In the genomic region with DNA sequence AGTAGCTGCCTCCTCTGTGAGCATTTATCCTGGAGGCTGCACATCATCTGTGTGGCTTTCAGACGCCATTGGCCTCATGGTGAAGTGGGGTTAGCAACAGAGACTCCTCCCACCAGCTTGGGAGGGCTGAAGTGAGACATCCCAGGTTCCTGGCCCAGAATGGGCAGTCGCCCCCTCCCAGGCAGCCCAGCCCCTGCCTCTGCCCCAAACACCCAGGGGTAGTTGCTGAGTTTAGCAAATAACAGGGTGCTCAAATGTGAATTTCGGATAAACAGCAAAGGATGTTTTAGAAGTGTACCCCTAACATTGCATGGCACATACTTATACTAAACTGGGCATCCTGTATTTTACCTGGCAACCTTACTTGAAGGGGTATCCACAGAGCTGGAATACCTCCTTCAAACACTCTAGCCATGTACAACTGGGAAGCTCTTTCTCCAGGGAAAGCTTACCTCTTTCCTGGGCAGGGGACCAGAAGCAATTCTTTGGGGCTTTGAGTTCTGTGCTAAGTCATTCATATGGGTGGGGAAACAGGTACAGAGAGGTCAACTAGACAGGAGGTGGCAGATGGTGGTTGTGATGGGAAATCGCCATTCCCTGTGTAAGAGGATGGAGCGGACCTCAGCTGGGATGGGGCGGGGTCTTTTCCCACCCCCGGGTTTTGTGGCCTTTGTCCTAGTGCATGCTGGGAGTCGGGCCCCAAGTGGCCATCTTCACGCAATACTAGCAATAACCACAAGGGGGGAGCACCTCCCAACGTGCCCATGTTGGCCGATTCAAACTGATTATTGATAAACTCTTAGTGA, we compare ENCODE assay signal across 1 cellular context.
TF ChIP-seq lines count a peak whose summit lies in the region.

No MANE protein-coding gene starts in this region.

TF ChIP-seq in HepG2, 621 proteins besides CTCF, POLR2A, EP300 and RAD21 (continued from another document and continues in another):
- TF ChIP-seq, protein P1, sequence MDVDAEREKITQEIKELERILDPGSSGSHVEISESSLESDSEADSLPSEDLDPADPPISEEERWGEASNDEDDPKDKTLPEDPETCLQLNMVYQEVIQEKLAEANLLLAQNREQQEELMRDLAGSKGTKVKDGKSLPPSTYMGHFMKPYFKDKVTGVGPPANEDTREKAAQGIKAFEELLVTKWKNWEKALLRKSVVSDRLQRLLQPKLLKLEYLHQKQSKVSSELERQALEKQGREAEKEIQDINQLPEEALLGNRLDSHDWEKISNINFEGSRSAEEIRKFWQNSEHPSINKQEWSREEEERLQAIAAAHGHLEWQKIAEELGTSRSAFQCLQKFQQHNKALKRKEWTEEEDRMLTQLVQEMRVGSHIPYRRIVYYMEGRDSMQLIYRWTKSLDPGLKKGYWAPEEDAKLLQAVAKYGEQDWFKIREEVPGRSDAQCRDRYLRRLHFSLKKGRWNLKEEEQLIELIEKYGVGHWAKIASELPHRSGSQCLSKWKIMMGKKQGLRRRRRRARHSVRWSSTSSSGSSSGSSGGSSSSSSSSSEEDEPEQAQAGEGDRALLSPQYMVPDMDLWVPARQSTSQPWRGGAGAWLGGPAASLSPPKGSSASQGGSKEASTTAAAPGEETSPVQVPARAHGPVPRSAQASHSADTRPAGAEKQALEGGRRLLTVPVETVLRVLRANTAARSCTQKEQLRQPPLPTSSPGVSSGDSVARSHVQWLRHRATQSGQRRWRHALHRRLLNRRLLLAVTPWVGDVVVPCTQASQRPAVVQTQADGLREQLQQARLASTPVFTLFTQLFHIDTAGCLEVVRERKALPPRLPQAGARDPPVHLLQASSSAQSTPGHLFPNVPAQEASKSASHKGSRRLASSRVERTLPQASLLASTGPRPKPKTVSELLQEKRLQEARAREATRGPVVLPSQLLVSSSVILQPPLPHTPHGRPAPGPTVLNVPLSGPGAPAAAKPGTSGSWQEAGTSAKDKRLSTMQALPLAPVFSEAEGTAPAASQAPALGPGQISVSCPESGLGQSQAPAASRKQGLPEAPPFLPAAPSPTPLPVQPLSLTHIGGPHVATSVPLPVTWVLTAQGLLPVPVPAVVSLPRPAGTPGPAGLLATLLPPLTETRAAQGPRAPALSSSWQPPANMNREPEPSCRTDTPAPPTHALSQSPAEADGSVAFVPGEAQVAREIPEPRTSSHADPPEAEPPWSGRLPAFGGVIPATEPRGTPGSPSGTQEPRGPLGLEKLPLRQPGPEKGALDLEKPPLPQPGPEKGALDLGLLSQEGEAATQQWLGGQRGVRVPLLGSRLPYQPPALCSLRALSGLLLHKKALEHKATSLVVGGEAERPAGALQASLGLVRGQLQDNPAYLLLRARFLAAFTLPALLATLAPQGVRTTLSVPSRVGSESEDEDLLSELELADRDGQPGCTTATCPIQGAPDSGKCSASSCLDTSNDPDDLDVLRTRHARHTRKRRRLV (CRISPR knock-in tag; IDR thresholded peaks at IDR 0.05): peak; percentile 59; the same call in 1 of the 2 replicates
- TF ChIP-seq RBFOX2 (IDR thresholded peaks at IDR 0.05; ENCODE audit: low read depth, low read length): no peak
- no peak for TF ChIP-seq ZFP37 (CRISPR knock-in tag; IDR thresholded peaks at IDR 0.05; ENCODE audit: borderline replicate concordance)
- TF ChIP-seq ZNF790 (CRISPR knock-in tag; IDR thresholded peaks at IDR 0.05; ENCODE audit: borderline replicate concordance): 0 out of 2 replicates have a peak, but pooled peaks have one; percentile 26
- TF ChIP-seq, protein P2, sequence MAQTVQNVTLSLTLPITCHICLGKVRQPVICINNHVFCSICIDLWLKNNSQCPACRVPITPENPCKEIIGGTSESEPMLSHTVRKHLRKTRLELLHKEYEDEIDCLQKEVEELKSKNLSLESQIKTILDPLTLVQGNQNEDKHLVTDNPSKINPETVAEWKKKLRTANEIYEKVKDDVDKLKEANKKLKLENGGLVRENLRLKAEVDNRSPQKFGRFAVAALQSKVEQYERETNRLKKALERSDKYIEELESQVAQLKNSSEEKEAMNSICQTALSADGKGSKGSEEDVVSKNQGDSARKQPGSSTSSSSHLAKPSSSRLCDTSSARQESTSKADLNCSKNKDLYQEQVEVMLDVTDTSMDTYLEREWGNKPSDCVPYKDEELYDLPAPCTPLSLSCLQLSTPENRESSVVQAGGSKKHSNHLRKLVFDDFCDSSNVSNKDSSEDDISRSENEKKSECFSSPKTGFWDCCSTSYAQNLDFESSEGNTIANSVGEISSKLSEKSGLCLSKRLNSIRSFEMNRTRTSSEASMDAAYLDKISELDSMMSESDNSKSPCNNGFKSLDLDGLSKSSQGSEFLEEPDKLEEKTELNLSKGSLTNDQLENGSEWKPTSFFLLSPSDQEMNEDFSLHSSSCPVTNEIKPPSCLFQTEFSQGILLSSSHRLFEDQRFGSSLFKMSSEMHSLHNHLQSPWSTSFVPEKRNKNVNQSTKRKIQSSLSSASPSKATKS (CRISPR knock-in tag; IDR thresholded peaks at IDR 0.05): no peak
- no peak for TF ChIP-seq ZNF841 (CRISPR knock-in tag; IDR thresholded peaks at IDR 0.05; ENCODE audit: borderline replicate concordance)
- TF ChIP-seq, protein P3, sequence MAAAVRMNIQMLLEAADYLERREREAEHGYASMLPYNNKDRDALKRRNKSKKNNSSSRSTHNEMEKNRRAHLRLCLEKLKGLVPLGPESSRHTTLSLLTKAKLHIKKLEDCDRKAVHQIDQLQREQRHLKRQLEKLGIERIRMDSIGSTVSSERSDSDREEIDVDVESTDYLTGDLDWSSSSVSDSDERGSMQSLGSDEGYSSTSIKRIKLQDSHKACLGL (CRISPR knock-in tag; IDR thresholded peaks at IDR 0.05): no peak
- TF ChIP-seq ZNF274 (CRISPR knock-in tag; IDR thresholded peaks at IDR 0.05): no peak
- no peak for TF ChIP-seq ZBTB3 (CRISPR knock-in tag; IDR thresholded peaks at IDR 0.05; ENCODE audit: borderline replicate concordance, low read depth)
- TF ChIP-seq ZEB1 (IDR thresholded peaks at IDR 0.05; ENCODE audit: insufficient replicate concordance, low read depth): no peak
- TF ChIP-seq ZNF24 (IDR thresholded peaks at IDR 0.05): no peak
- TF ChIP-seq GATAD2A (CRISPR knock-in tag; IDR thresholded peaks at IDR 0.05): no peak
- TF ChIP-seq, protein P4, sequence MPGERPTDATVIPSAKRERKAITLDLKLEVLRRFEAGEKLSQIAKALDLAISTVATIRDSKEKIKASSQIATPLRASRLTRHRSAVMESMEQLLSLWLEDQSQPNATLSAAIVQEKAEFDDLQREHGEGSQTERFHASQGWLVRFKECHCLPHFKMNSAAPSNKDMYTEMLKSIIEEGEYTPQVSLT (CRISPR knock-in tag; IDR thresholded peaks at IDR 0.05; ENCODE audit: borderline replicate concordance, low read depth): no peak
- TF ChIP-seq ZNF709 (CRISPR knock-in tag; IDR thresholded peaks at IDR 0.05): 0 out of 2 replicates have a peak, but pooled peaks have one; percentile 37
- TF ChIP-seq TARDBP (CRISPR knock-in tag; IDR thresholded peaks at IDR 0.05): no peak
- TF ChIP-seq, protein P5, sequence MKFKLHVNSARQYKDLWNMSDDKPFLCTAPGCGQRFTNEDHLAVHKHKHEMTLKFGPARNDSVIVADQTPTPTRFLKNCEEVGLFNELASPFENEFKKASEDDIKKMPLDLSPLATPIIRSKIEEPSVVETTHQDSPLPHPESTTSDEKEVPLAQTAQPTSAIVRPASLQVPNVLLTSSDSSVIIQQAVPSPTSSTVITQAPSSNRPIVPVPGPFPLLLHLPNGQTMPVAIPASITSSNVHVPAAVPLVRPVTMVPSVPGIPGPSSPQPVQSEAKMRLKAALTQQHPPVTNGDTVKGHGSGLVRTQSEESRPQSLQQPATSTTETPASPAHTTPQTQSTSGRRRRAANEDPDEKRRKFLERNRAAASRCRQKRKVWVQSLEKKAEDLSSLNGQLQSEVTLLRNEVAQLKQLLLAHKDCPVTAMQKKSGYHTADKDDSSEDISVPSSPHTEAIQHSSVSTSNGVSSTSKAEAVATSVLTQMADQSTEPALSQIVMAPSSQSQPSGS (CRISPR knock-in tag; IDR thresholded peaks at IDR 0.05): no peak
- TF ChIP-seq MIER3 (CRISPR knock-in tag; IDR thresholded peaks at IDR 0.05; ENCODE audit: borderline replicate concordance): no peak
- no peak for TF ChIP-seq MED13 (CRISPR knock-in tag; IDR thresholded peaks at IDR 0.05)
- TF ChIP-seq, protein P6, sequence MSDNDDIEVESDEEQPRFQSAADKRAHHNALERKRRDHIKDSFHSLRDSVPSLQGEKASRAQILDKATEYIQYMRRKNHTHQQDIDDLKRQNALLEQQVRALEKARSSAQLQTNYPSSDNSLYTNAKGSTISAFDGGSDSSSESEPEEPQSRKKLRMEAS (IDR thresholded peaks at IDR 0.05): no peak
- no peak for TF ChIP-seq ZNF713 (CRISPR knock-in tag; IDR thresholded peaks at IDR 0.05)
- TF ChIP-seq, protein P7, sequence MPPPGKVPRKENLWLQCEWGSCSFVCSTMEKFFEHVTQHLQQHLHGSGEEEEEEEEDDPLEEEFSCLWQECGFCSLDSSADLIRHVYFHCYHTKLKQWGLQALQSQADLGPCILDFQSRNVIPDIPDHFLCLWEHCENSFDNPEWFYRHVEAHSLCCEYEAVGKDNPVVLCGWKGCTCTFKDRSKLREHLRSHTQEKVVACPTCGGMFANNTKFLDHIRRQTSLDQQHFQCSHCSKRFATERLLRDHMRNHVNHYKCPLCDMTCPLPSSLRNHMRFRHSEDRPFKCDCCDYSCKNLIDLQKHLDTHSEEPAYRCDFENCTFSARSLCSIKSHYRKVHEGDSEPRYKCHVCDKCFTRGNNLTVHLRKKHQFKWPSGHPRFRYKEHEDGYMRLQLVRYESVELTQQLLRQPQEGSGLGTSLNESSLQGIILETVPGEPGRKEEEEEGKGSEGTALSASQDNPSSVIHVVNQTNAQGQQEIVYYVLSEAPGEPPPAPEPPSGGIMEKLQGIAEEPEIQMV (CRISPR knock-in tag; IDR thresholded peaks at IDR 0.05; ENCODE audit: low read depth): no peak
- peak; percentile 34; the same call in 1 of the 2 replicates for TF ChIP-seq RXRB (CRISPR knock-in tag; IDR thresholded peaks at IDR 0.05; ENCODE audit: borderline replicate concordance)
- TF ChIP-seq, protein P8, sequence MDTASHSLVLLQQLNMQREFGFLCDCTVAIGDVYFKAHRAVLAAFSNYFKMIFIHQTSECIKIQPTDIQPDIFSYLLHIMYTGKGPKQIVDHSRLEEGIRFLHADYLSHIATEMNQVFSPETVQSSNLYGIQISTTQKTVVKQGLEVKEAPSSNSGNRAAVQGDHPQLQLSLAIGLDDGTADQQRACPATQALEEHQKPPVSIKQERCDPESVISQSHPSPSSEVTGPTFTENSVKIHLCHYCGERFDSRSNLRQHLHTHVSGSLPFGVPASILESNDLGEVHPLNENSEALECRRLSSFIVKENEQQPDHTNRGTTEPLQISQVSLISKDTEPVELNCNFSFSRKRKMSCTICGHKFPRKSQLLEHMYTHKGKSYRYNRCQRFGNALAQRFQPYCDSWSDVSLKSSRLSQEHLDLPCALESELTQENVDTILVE (CRISPR knock-in tag; IDR thresholded peaks at IDR 0.05): no peak
- TF ChIP-seq ZNF720 (CRISPR knock-in tag; IDR thresholded peaks at IDR 0.05): no peak
- no peak for TF ChIP-seq CAMTA2 (CRISPR knock-in tag; IDR thresholded peaks at IDR 0.05; ENCODE audit: borderline replicate concordance)
- TF ChIP-seq DNMT1 (CRISPR knock-in tag; IDR thresholded peaks at IDR 0.05): no peak
- TF ChIP-seq, protein P9, sequence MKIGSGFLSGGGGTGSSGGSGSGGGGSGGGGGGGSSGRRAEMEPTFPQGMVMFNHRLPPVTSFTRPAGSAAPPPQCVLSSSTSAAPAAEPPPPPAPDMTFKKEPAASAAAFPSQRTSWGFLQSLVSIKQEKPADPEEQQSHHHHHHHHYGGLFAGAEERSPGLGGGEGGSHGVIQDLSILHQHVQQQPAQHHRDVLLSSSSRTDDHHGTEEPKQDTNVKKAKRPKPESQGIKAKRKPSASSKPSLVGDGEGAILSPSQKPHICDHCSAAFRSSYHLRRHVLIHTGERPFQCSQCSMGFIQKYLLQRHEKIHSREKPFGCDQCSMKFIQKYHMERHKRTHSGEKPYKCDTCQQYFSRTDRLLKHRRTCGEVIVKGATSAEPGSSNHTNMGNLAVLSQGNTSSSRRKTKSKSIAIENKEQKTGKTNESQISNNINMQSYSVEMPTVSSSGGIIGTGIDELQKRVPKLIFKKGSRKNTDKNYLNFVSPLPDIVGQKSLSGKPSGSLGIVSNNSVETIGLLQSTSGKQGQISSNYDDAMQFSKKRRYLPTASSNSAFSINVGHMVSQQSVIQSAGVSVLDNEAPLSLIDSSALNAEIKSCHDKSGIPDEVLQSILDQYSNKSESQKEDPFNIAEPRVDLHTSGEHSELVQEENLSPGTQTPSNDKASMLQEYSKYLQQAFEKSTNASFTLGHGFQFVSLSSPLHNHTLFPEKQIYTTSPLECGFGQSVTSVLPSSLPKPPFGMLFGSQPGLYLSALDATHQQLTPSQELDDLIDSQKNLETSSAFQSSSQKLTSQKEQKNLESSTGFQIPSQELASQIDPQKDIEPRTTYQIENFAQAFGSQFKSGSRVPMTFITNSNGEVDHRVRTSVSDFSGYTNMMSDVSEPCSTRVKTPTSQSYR (CRISPR knock-in tag; IDR thresholded peaks at IDR 0.05; ENCODE audit: borderline replicate concordance): no peak
- TF ChIP-seq, protein P10, sequence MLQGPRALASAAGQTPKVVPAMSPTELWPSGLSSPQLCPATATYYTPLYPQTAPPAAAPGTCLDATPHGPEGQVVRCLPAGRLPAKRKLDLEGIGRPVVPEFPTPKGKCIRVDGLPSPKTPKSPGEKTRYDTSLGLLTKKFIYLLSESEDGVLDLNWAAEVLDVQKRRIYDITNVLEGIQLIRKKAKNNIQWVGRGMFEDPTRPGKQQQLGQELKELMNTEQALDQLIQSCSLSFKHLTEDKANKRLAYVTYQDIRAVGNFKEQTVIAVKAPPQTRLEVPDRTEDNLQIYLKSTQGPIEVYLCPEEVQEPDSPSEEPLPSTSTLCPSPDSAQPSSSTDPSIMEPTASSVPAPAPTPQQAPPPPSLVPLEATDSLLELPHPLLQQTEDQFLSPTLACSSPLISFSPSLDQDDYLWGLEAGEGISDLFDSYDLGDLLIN (CRISPR knock-in tag; IDR thresholded peaks at IDR 0.05; ENCODE audit: borderline replicate concordance): no peak
- TF ChIP-seq ZNF382 (CRISPR knock-in tag; IDR thresholded peaks at IDR 0.05; ENCODE audit: borderline replicate concordance): no peak
- no peak for TF ChIP-seq ZNF20 (CRISPR knock-in tag; IDR thresholded peaks at IDR 0.05)
- no peak for TF ChIP-seq ZNF549 (CRISPR knock-in tag; IDR thresholded peaks at IDR 0.05)
- no peak for TF ChIP-seq SATB2 (CRISPR knock-in tag; IDR thresholded peaks at IDR 0.05)
- TF ChIP-seq U2AF2 (IDR thresholded peaks at IDR 0.05; ENCODE audit: low read depth, low read length): no peak
- no peak for TF ChIP-seq HCFC1 (IDR thresholded peaks at IDR 0.05; ENCODE audit: low read depth, low read length)
- TF ChIP-seq CREB1 (IDR thresholded peaks at IDR 0.05): no peak
- no peak for TF ChIP-seq CREB1 (CRISPR knock-in tag; IDR thresholded peaks at IDR 0.05)
- 0 out of 2 replicates have a peak, but pooled peaks have one; percentile 8 for TF ChIP-seq SP5 (CRISPR knock-in tag; IDR thresholded peaks at IDR 0.05; ENCODE audit: borderline replicate concordance, low read depth)
- TF ChIP-seq YY1 (IDR thresholded peaks at IDR 0.05; ENCODE audit: insufficient read depth, insufficient replicate concordance, low read depth, low read length): peak; percentile 51
